In genomic region chr1:173429517-173430477, GRCh38 we compare ENCODE assay signal across 8 cellular contexts. TPM values are rescaled to one million over a fixed set of nuclear protein-coding genes. Genes with fewer than 3 reads are reported as not detected.
DNase-seq lines count a peak whose midpoint lies in the region; ATAC-seq and TF ChIP-seq lines count a peak whose summit lies in the region.

No MANE protein-coding gene starts in this region.

- H3K4me3 Mint-ChIP-seq in CD8-positive, alpha-beta memory T cell, result peak overlapping the region in 6 of 7 donors; percentile 37 to 65 (median 48)
- H3K4me3 Mint-ChIP-seq in activated naive CD8-positive, alpha-beta T cell, result peak overlapping the region; percentile 66

- TF ChIP-seq CTCF in cardiac muscle cell (IDR thresholded peaks at IDR 0.05; ENCODE audit: low read depth, low read length), result peak; percentile 79

- CTCF ChIA-PET in CD8-positive, alpha-beta memory T cell (lab: Charles Lee), result interaction anchor here (0.8 to 3.9 kb wide), 22 partner anchors 8 to 788 kb away, joined by 3 to 30 read pairs (median 5); partner anchors contain the start of genes CENPL, DARS2, KLHL20 and PRDX6

- H3K4me1 ChIP-seq in CD8-positive, alpha-beta memory T cell (ENCODE audit: insufficient read depth, low read length), result peaks cover 17% of the 10 kb centered on the region
- H3K4me1 ChIP-seq in HUES6 (ENCODE audit: control insufficient read depth, insufficient read depth, low read length) (peaks cover 32% of the 10 kb centered on the region), cardiac muscle cell (ENCODE audit: low read depth) (peaks cover 26% of the 10 kb centered on the region)

- H3K36me3 ChIP-seq in CD8-positive, alpha-beta memory T cell (ENCODE audit: insufficient read depth, low read length), result no peaks in the 10 kb centered on the region
- H3K36me3 ChIP-seq in HUES6 (ENCODE audit: control insufficient read depth, insufficient read depth, low read length), result no peaks in the 10 kb centered on the region
- no peaks in the 10 kb centered on the region for H3K36me3 ChIP-seq in cardiac muscle cell

- no peaks in the 10 kb centered on the region for H3K9me3 Mint-ChIP-seq in CD8-positive, alpha-beta memory T cell
- H3K9me3 Mint-ChIP-seq in activated naive CD8-positive, alpha-beta T cell (ENCODE audit: low read depth), result no peaks in the 10 kb centered on the region

- H3K27ac Mint-ChIP-seq in CD8-positive, alpha-beta memory T cell, result peak overlapping the region; percentile 49 to 89 (median 63)
- H3K27ac Mint-ChIP-seq in activated naive CD8-positive, alpha-beta T cell, result peak overlapping the region; percentile 78

- H3K27me3 ChIP-seq in CD8-positive, alpha-beta memory T cell (ENCODE audit: insufficient read depth, low read length, poor library complexity, severe bottlenecking), result no peaks in the 10 kb centered on the region
- no peaks in the 10 kb centered on the region for H3K27me3 ChIP-seq in HUES6 (ENCODE audit: control insufficient read depth, insufficient read depth, low read length)
- H3K27me3 ChIP-seq in cardiac muscle cell, result no peaks in the 10 kb centered on the region

- H3K36me3 Mint-ChIP-seq in CD8-positive, alpha-beta memory T cell, result peaks cover 0 to 2% (median 0%) of the 10 kb centered on the region in 3 donors
- no peaks in the 10 kb centered on the region for H3K36me3 Mint-ChIP-seq in activated naive CD8-positive, alpha-beta T cell

- no peaks in the 10 kb centered on the region for H3K27me3 Mint-ChIP-seq in CD8-positive, alpha-beta memory T cell
- no peaks in the 10 kb centered on the region for H3K27me3 Mint-ChIP-seq in activated naive CD8-positive, alpha-beta T cell

- peak overlapping the region; percentile 29 for H3K9ac ChIP-seq in HUES6 (ENCODE audit: low read length)

- H3K4me3 ChIP-seq in CD8-positive, alpha-beta memory T cell (ENCODE audit: low read length), result no peak overlapping the region
- H3K4me3 ChIP-seq in HUES6 (ENCODE audit: low read depth, low read length), result peak overlapping the region; percentile 34
- peak overlapping the region; percentile 14 for H3K4me3 ChIP-seq in cardiac muscle cell

- peak; percentile 71 for ATAC-seq in GM21360 (IDR thresholded peaks at IDR 0.05; ENCODE audit: unreplicated experiment)

- H3K9me3 ChIP-seq in CD8-positive, alpha-beta memory T cell (ENCODE audit: low read length), result no peaks in the 10 kb centered on the region
- H3K9me3 ChIP-seq in HUES6 (ENCODE audit: control insufficient read depth, insufficient read depth, low read depth, low read length) (no peaks in the 10 kb centered on the region), cardiac muscle cell (ENCODE audit: low read depth) (no peaks in the 10 kb centered on the region)

- H3K27ac ChIP-seq in CD8-positive, alpha-beta memory T cell (ENCODE audit: low read depth, low read length), result peak overlapping the region; percentile 34
- H3K27ac ChIP-seq in HUES6 (ENCODE audit: low read depth, low read length), result peak overlapping the region; percentile 81
- H3K27ac ChIP-seq in cardiac muscle cell, result peak overlapping the region; percentile 87

- peak; percentile 38 to 72 (median 50) for DNase-seq in CD8-positive, alpha-beta memory T cell
- peak; percentile 44 for DNase-seq in SK-N-DZ (ENCODE audit: low spot score)
- DNase-seq in cardiac muscle cell (ENCODE audit: low read depth in 1 of 2, low spot score in 1 of 2), result peak; percentile 90 to 98
- peak; percentile 91 for DNase-seq in pons (ENCODE audit: low spot score)
- peak; percentile 89 for DNase-seq in ureter (ENCODE audit: low spot score)

- H3K4me1 Mint-ChIP-seq in CD8-positive, alpha-beta memory T cell, result peaks cover 16 to 35% (median 32%) of the 10 kb centered on the region in 3 donors
- H3K4me1 Mint-ChIP-seq in activated naive CD8-positive, alpha-beta T cell (ENCODE audit: low read depth), result peaks cover 19% of the 10 kb centered on the region

- POLR2A ChIA-PET in CD8-positive, alpha-beta memory T cell (lab: Charles Lee), result interaction anchor here (0.9 to 1.4 kb wide), 3 partner anchors 47 to 393 kb away, joined by 3 read pairs; partner anchors contain the start of genes KLHL20 and PRDX6

RNA-seq across cellular contexts. Expression of gene PRDX6, which starts 47.3 kb away (rescaled TPM):
- 100 to 1,000 TPM; 134 to 140 TPM for total RNA-seq in CD8-positive, alpha-beta memory T cell
- polyA plus RNA-seq in CD8-positive, alpha-beta memory T cell, result 159 TPM
- 193 and 204 TPM in 2 replicates for polyA plus RNA-seq in SK-N-DZ (2014; cell fraction: cytosol; rRNA removed)
- 132 and 151 TPM in 2 replicates for polyA plus RNA-seq in SK-N-DZ (2014; cell fraction: nucleus; rRNA removed)
- total RNA-seq in cardiac muscle cell (383 and 529 TPM in 2 replicates), ureter (167 TPM)
- polyA plus RNA-seq in cardiac muscle cell, result 433 and 443 TPM in 2 replicates

Comparison
In these comparisons a context has a peak if more than half of its experiments do, and no peak if none do; other contexts are left out.
1. DNase-seq: peak in every context shown above with its lines; median percentile 94 in cardiac muscle cell; 91 in pons; 89 in ureter; 50 in CD8-positive, alpha-beta memory T cell; 44 in SK-N-DZ.
2. H3K27ac ChIP-seq: peak in every context shown above with its lines; median percentile 87 in cardiac muscle cell; 81 in HUES6; 34 in CD8-positive, alpha-beta memory T cell.